Comparison of ENCODE assay signal across 23 cellular contexts in the genomic region with DNA sequence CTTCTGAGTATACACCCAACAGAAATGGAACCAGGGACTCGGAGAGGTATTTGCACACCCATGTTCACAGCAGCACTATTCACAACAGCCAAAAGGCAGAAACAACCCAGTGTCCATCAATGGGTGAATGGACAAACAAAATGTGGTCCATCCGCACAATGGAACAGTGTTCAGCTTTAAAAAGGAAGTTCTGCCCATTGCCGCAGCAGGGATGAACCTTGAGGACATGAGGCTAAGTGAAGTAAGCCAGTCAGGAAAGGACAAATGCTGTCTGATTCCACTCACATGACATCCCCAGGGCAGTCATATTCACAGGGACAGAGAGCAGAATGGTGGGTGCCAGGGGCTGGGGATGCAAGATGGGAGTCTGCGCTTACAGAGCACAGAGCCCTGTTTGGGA. TPM values are rescaled to one million over a fixed set of nuclear protein-coding genes. Genes with fewer than 3 reads are reported as not detected.
A peak's percentile ranks its signal among the peaks of the same experiment; 100 is the strongest.
DNase-seq lines count a peak whose midpoint lies in the region; ATAC-seq lines count a peak whose summit lies in the region.
"Had no signal": no experiment of that assay in that cellular context is flagged by ENCODE, and none has a peak within 500 bp of the region (broad histone marks: within the 10 kb centered on the region; RNA-seq: fewer than 3 reads in every experiment).

No MANE protein-coding gene starts in this region.

- no peak for ATAC-seq in stimulated activated effector memory CD8-positive, alpha-beta T cell treated with anti-CD3 and anti-CD28 coated beads, Interleukin-12 subunit alpha, Interleukin-12 subunit beta, amount 100 ng/mL, for 72 hours
- no peak for ATAC-seq in HG02571 (IDR thresholded peaks at IDR 0.05; ENCODE audit: unreplicated experiment)
- ATAC-seq: foreskin keratinocyte, left ventricle myocardium superior had no signal

- no peak for DNase-seq in T-helper 2 cell treated with Interferon-gamma antibody and Interleukin-4, amounts not matched to agents 5 μg/mL and 100 μg/mL, for 36 hours (ENCODE audit: low spot score)
- no peak for DNase-seq in T-helper 2 cell
- DNase-seq in RPMI7951 (ENCODE audit: low read depth), result peak; percentile 16
- DNase-seq in globus pallidus (ENCODE audit: low spot score), result peak; percentile 63
- no peak for DNase-seq in stimulated activated effector memory CD8-positive, alpha-beta T cell treated with anti-CD3 and anti-CD28 coated beads, Interleukin-12 subunit alpha, Interleukin-12 subunit beta, amount 100 ng/mL, for 72 hours (ENCODE audit: low spot score in 2 of 2)
- no peak for DNase-seq in NCI-H510A (lab: John Stamatoyannopoulos, UW)
- DNase-seq in NCI-H1417 (lab: John Stamatoyannopoulos, UW), result no peak
- DNase-seq: 8988T; activated CD4-positive, alpha-beta T cell treated with anti-CD3 and anti-CD28 coated beads for 4 hours; COR-L47; effector CD8-positive, alpha-beta T cell; foreskin keratinocyte; left ventricle myocardium superior; NCI-H1694; NCI-H2171 treated with DMSO at 0.1 percent for 48 hours; NCI-H524 treated with DMSO at 0.1 percent for 48 hours; SIG-M5; sigmoid colon; stimulated activated CD4-positive, alpha-beta T cell treated with anti-CD3 and anti-CD28 coated beads, Interleukin-15, amount 100 ng/mL, for 24 hours; stomach had no signal

- peaks cover 9% of the 10 kb centered on the region for H3K36me3 Mint-ChIP-seq in T-helper 2 cell treated with Interferon-gamma antibody and Interleukin-4, amounts not matched to agents 5 μg/mL and 100 μg/mL, for 36 hours (ENCODE audit: low read depth)
- peaks cover 15% of the 10 kb centered on the region for H3K36me3 Mint-ChIP-seq in stimulated activated effector memory CD8-positive, alpha-beta T cell treated with anti-CD3 and anti-CD28 coated beads, Interleukin-12 subunit alpha, Interleukin-12 subunit beta, amount 100 ng/mL, for 72 hours

- peak overlapping the region; percentile 42 for H3K27ac Mint-ChIP-seq in T-helper 2 cell treated with Interferon-gamma antibody and Interleukin-4, amounts not matched to agents 5 μg/mL and 100 μg/mL, for 36 hours
- peak overlapping the region; percentile 95 for H3K27ac Mint-ChIP-seq in stimulated activated effector memory CD8-positive, alpha-beta T cell treated with anti-CD3 and anti-CD28 coated beads, Interleukin-12 subunit alpha, Interleukin-12 subunit beta, amount 100 ng/mL, for 72 hours
- H3K27ac Mint-ChIP-seq: activated T-helper 2 cell treated with anti-CD3 and anti-CD28 coated beads, Interferon-gamma antibody, Interleukin-2, Interleukin-4, amounts not matched to agents 10 μg/mL and 5 μg/mL and 100 μg/mL, durations not matched to agents 14 hours and 24 hours and 36 hours had no signal

- H3K4me1 Mint-ChIP-seq in T-helper 2 cell treated with Interferon-gamma antibody and Interleukin-4, amounts not matched to agents 5 μg/mL and 100 μg/mL, for 36 hours (ENCODE audit: low read depth), result peaks cover 27% of the 10 kb centered on the region
- H3K4me1 Mint-ChIP-seq in stimulated activated effector memory CD8-positive, alpha-beta T cell treated with anti-CD3 and anti-CD28 coated beads, Interleukin-12 subunit alpha, Interleukin-12 subunit beta, amount 100 ng/mL, for 72 hours, result peaks cover 53% of the 10 kb centered on the region

- H3K9me3 Mint-ChIP-seq in T-helper 2 cell treated with Interferon-gamma antibody and Interleukin-4, amounts not matched to agents 5 μg/mL and 100 μg/mL, for 36 hours, result no peaks in the 10 kb centered on the region
- H3K9me3 Mint-ChIP-seq in stimulated activated effector memory CD8-positive, alpha-beta T cell treated with anti-CD3 and anti-CD28 coated beads, Interleukin-12 subunit alpha, Interleukin-12 subunit beta, amount 100 ng/mL, for 72 hours, result no peaks in the 10 kb centered on the region
- H3K9me3 Mint-ChIP-seq: activated T-helper 2 cell treated with anti-CD3 and anti-CD28 coated beads, Interferon-gamma antibody, Interleukin-2, Interleukin-4, amounts not matched to agents 10 μg/mL and 5 μg/mL and 100 μg/mL, durations not matched to agents 14 hours and 24 hours and 36 hours; brain had no signal

- no peaks in the 10 kb centered on the region for H3K27me3 Mint-ChIP-seq in T-helper 2 cell treated with Interferon-gamma antibody and Interleukin-4, amounts not matched to agents 5 μg/mL and 100 μg/mL, for 36 hours (ENCODE audit: low read depth)
- H3K27me3 Mint-ChIP-seq: brain had no signal

- H3K4me3 Mint-ChIP-seq in T-helper 2 cell treated with Interferon-gamma antibody and Interleukin-4, amounts not matched to agents 5 μg/mL and 100 μg/mL, for 36 hours, result no peak overlapping the region
- no peak overlapping the region for H3K4me3 Mint-ChIP-seq in stimulated activated effector memory CD8-positive, alpha-beta T cell treated with anti-CD3 and anti-CD28 coated beads, Interleukin-12 subunit alpha, Interleukin-12 subunit beta, amount 100 ng/mL, for 72 hours

RNA-seq across cellular contexts. Expression of a gene that starts 7.5 kb away (rescaled TPM):
- total RNA-seq in RPMI7951 (2014; rRNA removed; shearing (Covaris generic)), result 8.1 and 10.4 TPM in 2 replicates

Comparison
In these comparisons a context has a peak if more than half of its experiments do, and no peak if none do; other contexts are left out.
1. DNase-seq: peak in RPMI7951 (single experiment) and globus pallidus (single experiment); none in T-helper 2 cell treated with Interferon-gamma antibody and Interleukin-4, amounts not matched to agents 5 μg/mL and 100 μg/mL, for 36 hours (single experiment), T-helper 2 cell (0 of 5), stimulated activated effector memory CD8-positive, alpha-beta T cell treated with anti-CD3 and anti-CD28 coated beads, Interleukin-12 subunit alpha, Interleukin-12 subunit beta, amount 100 ng/mL, for 72 hours (0 of 2), NCI-H510A (single experiment) and NCI-H1417 (0 of 3).